Comparison of ENCODE assay signal across 6 cellular contexts in genomic region chr12:16171348-16171747, GRCh38.
"Had no signal": no experiment of that assay in that cellular context is flagged by ENCODE, and none has a peak within 500 bp of the region (broad histone marks: within the 10 kb centered on the region; RNA-seq: fewer than 3 reads in every experiment).

No MANE protein-coding gene starts in this region.

- ATAC-seq: K562 had no signal

- DNase-seq: IMR-90, KBM-7, KG1 had no signal

- FAIRE-seq: HTR-8/SVneo, K562 had no signal

- H3K4me3 ChIP-seq: K562 had no signal

- H3K27ac ChIP-seq: HL-60 had no signal
